Comparison of ENCODE assay signal across 23 cellular contexts in the genomic region with DNA sequence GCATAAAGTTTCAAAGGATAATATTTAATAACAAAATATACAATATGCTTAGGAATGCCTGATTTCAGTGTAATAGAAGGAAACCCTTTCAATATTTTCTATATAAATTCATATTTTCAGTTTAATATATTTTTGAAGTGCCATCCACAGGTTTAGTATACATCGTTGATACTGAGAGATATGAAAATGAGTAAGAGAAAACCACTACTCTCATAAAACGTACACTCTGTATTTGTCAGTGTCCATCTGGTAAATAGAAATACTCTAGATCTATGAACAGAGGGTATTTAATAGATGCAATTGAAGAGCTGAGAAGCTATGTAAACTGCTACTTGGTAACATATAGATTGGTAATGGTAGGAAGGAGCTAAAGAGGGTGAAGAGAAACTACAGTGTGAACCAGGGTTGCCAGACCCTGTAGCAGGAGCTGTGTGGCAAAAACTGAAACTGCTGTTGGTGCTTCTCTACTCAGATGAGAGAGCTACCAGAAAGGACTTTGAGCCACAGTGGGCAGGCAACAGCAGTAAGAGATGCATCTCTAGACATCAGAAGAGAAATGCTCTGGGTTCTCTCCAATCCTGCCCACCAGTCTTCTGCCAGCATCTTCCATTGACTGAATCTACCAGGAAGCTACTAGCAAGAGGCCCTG.
A peak's percentile ranks its signal among the peaks of the same experiment; 100 is the strongest.
DNase-seq lines count a peak whose midpoint lies in the region; ATAC-seq, FAIRE-seq and TF ChIP-seq lines count a peak whose summit lies in the region.
"Had no signal": no experiment of that assay in that cellular context is flagged by ENCODE, and none has a peak within 500 bp of the region (broad histone marks: within the 10 kb centered on the region; RNA-seq: fewer than 3 reads in every experiment).

No MANE protein-coding gene starts in this region.

- no peak overlapping the region for H3K4me3 Mint-ChIP-seq in stimulated activated effector memory CD8-positive, alpha-beta T cell treated with anti-CD3 and anti-CD28 coated beads, Interleukin-12 subunit alpha, Interleukin-12 subunit beta, amount 100 ng/mL, for 72 hours
- H3K4me3 Mint-ChIP-seq in activated T-cell treated with anti-CD3 and anti-CD28 coated beads, Interleukin-2, amount 50 U/mL, for 72 hours, result no peak overlapping the region
- H3K4me3 Mint-ChIP-seq: activated CD4-positive, alpha-beta memory T cell treated with anti-CD3 and anti-CD28 coated beads for 36 hours; activated naive CD8-positive, alpha-beta T cell; activated T-cell treated with anti-CD3 and anti-CD28 coated beads, Interleukin-2, amount 50 U/mL, for 4 hours; dendritic cell treated with granulocyte-macrophage colony-stimulating factor and Interleukin-4, amounts not matched to agents 40 ng/mL and 50 ng/mL, for 4 days had no signal

- TF ChIP-seq CTCF in D721Med (IDR thresholded peaks at IDR 0.05; ENCODE audit: insufficient read depth, missing control alignments), result no peak

- no peaks in the 10 kb centered on the region for H3K36me3 Mint-ChIP-seq in stimulated activated effector memory CD8-positive, alpha-beta T cell treated with anti-CD3 and anti-CD28 coated beads, Interleukin-12 subunit alpha, Interleukin-12 subunit beta, amount 100 ng/mL, for 72 hours
- peaks cover 0 to 1% of the 10 kb centered on the region in 2 donors for H3K36me3 Mint-ChIP-seq in activated T-cell treated with anti-CD3 and anti-CD28 coated beads, Interleukin-2, amount 50 U/mL, for 72 hours (ENCODE audit: insufficient read depth in 2 of 2)
- H3K36me3 Mint-ChIP-seq: activated CD4-positive, alpha-beta memory T cell treated with anti-CD3 and anti-CD28 coated beads for 36 hours; activated naive CD8-positive, alpha-beta T cell had no signal

- H3K9me3 Mint-ChIP-seq in stimulated activated effector memory CD8-positive, alpha-beta T cell treated with anti-CD3 and anti-CD28 coated beads, Interleukin-12 subunit alpha, Interleukin-12 subunit beta, amount 100 ng/mL, for 72 hours, result peaks cover 11% of the 10 kb centered on the region
- H3K9me3 Mint-ChIP-seq in activated T-cell treated with anti-CD3 and anti-CD28 coated beads, Interleukin-2, amount 50 U/mL, for 72 hours, result peaks cover 0 to 4% of the 10 kb centered on the region in 2 donors

- H3K27me3 Mint-ChIP-seq in activated T-cell treated with anti-CD3 and anti-CD28 coated beads, Interleukin-2, amount 50 U/mL, for 72 hours (ENCODE audit: low read depth), result peaks cover 7% of the 10 kb centered on the region
- H3K27me3 Mint-ChIP-seq: activated naive CD8-positive, alpha-beta T cell; dendritic cell treated with granulocyte-macrophage colony-stimulating factor and Interleukin-4, amounts not matched to agents 40 ng/mL and 50 ng/mL, for 4 days had no signal

- FAIRE-seq in D721Med (lab: Jason Lieb, UNC), result no peak
- FAIRE-seq: G401.6, GM12892, K562 had no signal

- peaks cover 6% of the 10 kb centered on the region for H3K4me1 Mint-ChIP-seq in stimulated activated effector memory CD8-positive, alpha-beta T cell treated with anti-CD3 and anti-CD28 coated beads, Interleukin-12 subunit alpha, Interleukin-12 subunit beta, amount 100 ng/mL, for 72 hours
- H3K4me1 Mint-ChIP-seq in activated T-cell treated with anti-CD3 and anti-CD28 coated beads, Interleukin-2, amount 50 U/mL, for 72 hours (ENCODE audit: low read depth), result no peaks in the 10 kb centered on the region

- DNase-seq in stimulated activated effector memory CD8-positive, alpha-beta T cell treated with anti-CD3 and anti-CD28 coated beads, Interleukin-12 subunit alpha, Interleukin-12 subunit beta, amount 100 ng/mL, for 72 hours (ENCODE audit: low spot score in 2 of 2), result no peak
- DNase-seq in D721Med (ENCODE audit: insufficient read length, low spot score) (no peak), hippocampal formation (lab: John Stamatoyannopoulos, UW) (no peak)
- no peak for DNase-seq in activated T-cell treated with anti-CD3 and anti-CD28 coated beads, Interleukin-2, amount 50 U/mL, for 72 hours
- DNase-seq: activated CD4-positive, alpha-beta memory T cell treated with anti-CD3 and anti-CD28 coated beads for 36 hours; activated T-cell treated with anti-CD3 and anti-CD28 coated beads, Interleukin-2, amount 50 U/mL, for 4 hours; AML-193; Calu3; NCI-H1092; NCI-H2107; NCI-H748 treated with DMSO at 0.1 percent for 48 hours; stimulated activated CD4-positive, alpha-beta T cell treated with anti-CD3 and anti-CD28 coated beads, Interleukin-1b, Interleukin-23, amount 100 ng/mL, for 48 hours; substantia nigra had no signal

- no peak overlapping the region for H3K27ac Mint-ChIP-seq in stimulated activated effector memory CD8-positive, alpha-beta T cell treated with anti-CD3 and anti-CD28 coated beads, Interleukin-12 subunit alpha, Interleukin-12 subunit beta, amount 100 ng/mL, for 72 hours
- H3K27ac Mint-ChIP-seq in activated T-cell treated with anti-CD3 and anti-CD28 coated beads, Interleukin-2, amount 50 U/mL, for 72 hours, result no peak overlapping the region
- H3K27ac Mint-ChIP-seq: activated CD4-positive, alpha-beta memory T cell treated with anti-CD3 and anti-CD28 coated beads for 36 hours; activated naive CD8-positive, alpha-beta T cell; dendritic cell treated with granulocyte-macrophage colony-stimulating factor and Interleukin-4, amounts not matched to agents 40 ng/mL and 50 ng/mL, for 4 days had no signal

- ATAC-seq in GM18909 (IDR thresholded peaks at IDR 0.05; ENCODE audit: poor library complexity, unreplicated experiment), result peak; percentile 80
- peak; percentile 61 for ATAC-seq in GM21619 (IDR thresholded peaks at IDR 0.05; ENCODE audit: unreplicated experiment)
- peak; percentile 88 for ATAC-seq in HG03378 (IDR thresholded peaks at IDR 0.05; ENCODE audit: unreplicated experiment)
- peak; percentile 60 for ATAC-seq in stimulated activated effector memory CD8-positive, alpha-beta T cell treated with anti-CD3 and anti-CD28 coated beads, Interleukin-12 subunit alpha, Interleukin-12 subunit beta, amount 100 ng/mL, for 72 hours
- no peak for ATAC-seq in activated T-cell treated with anti-CD3 and anti-CD28 coated beads, Interleukin-2, amount 50 U/mL, for 72 hours (replicated peaks in 1 of 2)
- ATAC-seq: activated T-cell treated with anti-CD3 and anti-CD28 coated beads, Interleukin-2, amount 50 U/mL, for 4 hours; gastroesophageal sphincter; K562; sciatic nerve had no signal

Comparison
In these comparisons a context has a peak if more than half of its experiments do, and no peak if none do; other contexts are left out.
1. ATAC-seq: peak in GM18909 (single experiment), GM21619 (single experiment), HG03378 (single experiment) and stimulated activated effector memory CD8-positive, alpha-beta T cell treated with anti-CD3 and anti-CD28 coated beads, Interleukin-12 subunit alpha, Interleukin-12 subunit beta, amount 100 ng/mL, for 72 hours (single experiment); none in activated T-cell treated with anti-CD3 and anti-CD28 coated beads, Interleukin-2, amount 50 U/mL, for 72 hours (0 of 2).